Comparison of ENCODE assay signal across 9 cellular contexts in the genomic region with DNA sequence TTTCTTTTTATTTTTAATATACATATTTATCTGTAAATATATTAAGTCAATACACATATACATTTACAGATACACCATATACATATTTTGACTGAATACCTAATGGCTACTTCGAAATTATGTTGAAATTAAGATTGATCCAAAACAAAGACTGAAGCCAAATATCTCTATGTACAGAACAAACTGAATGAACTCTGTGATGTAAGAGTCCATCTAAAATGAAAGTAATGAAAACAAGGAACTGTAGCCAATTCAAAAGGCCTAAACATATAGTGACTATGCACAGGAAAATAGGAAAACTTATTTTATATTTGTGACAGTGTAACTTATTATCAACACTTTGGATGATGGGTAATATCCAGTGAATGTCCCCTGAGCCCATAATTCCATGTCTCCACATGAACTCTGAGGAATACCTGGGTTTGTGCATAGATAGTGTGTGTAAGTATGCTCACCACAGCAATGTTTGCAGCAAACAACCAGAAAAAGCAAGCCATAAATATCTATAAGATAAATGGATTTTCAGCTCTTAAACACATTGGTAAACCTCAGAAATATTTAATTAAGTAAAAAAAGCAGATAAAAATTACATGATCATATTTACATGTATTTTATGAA.
"Had no signal": no experiment of that assay in that cellular context is flagged by ENCODE, and none has a peak within 500 bp of the region (broad histone marks: within the 10 kb centered on the region; RNA-seq: fewer than 3 reads in every experiment).

No MANE protein-coding gene starts in this region.

- DNase-seq: H9, HCEC 1CT, IMR-90, KG1 had no signal

- H3K27ac ChIP-seq: HL-60 had no signal

- ATAC-seq: GM23338, K562 had no signal

- H2AFZ ChIP-seq: GM23338 had no signal

- H3K4me3 ChIP-seq: GM23338, K562 had no signal

- FAIRE-seq: H1, H54, K562 had no signal
